Comparison of ENCODE assay signal across 8 cellular contexts in the genomic region with DNA sequence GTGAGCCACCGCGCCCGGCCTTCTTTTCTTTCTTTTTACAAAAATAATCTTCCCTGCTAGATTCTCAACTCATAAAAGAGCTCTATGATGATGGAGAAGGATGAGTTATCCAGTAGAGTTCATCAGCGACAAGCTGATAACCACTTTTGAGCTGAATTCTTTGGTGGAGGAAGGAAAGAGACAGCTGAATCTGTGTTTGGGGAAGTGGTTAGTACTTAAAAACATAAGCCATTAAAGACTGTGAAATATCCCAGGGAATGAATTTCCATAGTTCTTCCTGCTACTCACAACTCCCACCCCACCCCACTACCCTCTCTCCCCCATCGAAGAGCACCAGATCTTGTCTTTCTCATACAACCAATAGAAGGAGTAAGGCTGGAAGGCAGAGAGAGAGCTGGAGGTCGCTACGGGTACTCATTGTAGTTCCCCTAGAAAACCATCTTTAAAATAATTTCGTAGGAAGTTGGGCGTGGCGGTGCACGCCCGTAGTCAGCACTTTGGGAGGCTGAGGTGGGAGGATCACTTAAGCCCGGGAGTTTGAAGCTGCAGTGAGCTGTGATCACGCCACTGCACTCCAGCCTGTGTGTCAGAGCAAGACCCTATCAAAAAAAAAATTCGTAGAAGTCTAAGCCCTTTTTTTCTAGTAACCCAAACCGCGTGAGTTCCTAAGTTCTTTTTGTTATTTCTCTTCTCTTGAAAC. TPM values are rescaled to one million over a fixed set of nuclear protein-coding genes. Genes with fewer than 3 reads are reported as not detected.
DNase-seq lines count a peak whose midpoint lies in the region; ATAC-seq lines count a peak whose summit lies in the region.

No MANE protein-coding gene starts in this region.

- H3K9me3 ChIP-seq in CD4-positive, CD25-positive, alpha-beta regulatory T cell (ENCODE audit: control insufficient read depth in 2 of 2, low read length in 2 of 2), result no peaks in the 10 kb centered on the region
- H3K9me3 ChIP-seq in skeletal muscle tissue (ENCODE audit: control insufficient read depth in 3 of 3, low read length in 3 of 3), result no peaks in the 10 kb centered on the region

- no peaks in the 10 kb centered on the region for H3K36me3 Mint-ChIP-seq in CD4-positive, CD25-positive, alpha-beta regulatory T cell
- H3K36me3 Mint-ChIP-seq in activated CD4-positive, alpha-beta T cell treated with anti-CD3 and anti-CD28 coated beads, Interleukin-2, amount 10 ng/mL, durations not matched to agents 7 days and 5 days (ENCODE audit: low read depth), result peaks cover 37% of the 10 kb centered on the region

- peak overlapping the region; percentile 96 for H3K4me3 ChIP-seq in CD4-positive, CD25-positive, alpha-beta regulatory T cell (ENCODE audit: low read depth, low read length)
- peak overlapping the region; percentile 89 to 96 (median 94) for H3K4me3 ChIP-seq in skeletal muscle tissue (ENCODE audit: low read length in 3 of 3)

- POLR2A ChIA-PET in activated CD4-positive, alpha-beta T cell treated with anti-CD3 and anti-CD28 coated beads, Interleukin-2, amount 10 ng/mL, durations not matched to agents 7 days and 5 days (lab: Charles Lee), result interaction anchor here (0.8 to 1.5 kb wide), 3 partner anchors 10 to 59 kb away, joined by 3 to 5 read pairs (median 3); no protein-coding TSS in a partner anchor

- DNase-seq in CD4-positive, CD25-positive, alpha-beta regulatory T cell, result no peak
- peak; percentile 27 for DNase-seq in activated CD4-positive, alpha-beta T cell treated with anti-CD3 and anti-CD28 coated beads, Interleukin-2, amount 10 ng/mL, durations not matched to agents 7 days and 5 days
- DNase-seq in Right ventricle myocardium superior (peak; percentile 51), OCI-M2 (lab: John Stamatoyannopoulos, UW; ENCODE audit: unreplicated experiment) (no peak), NCI-H774 (lab: John Stamatoyannopoulos, UW) (no peak), islet precursor cell (no peak)

- no peaks in the 10 kb centered on the region for H3K36me3 ChIP-seq in CD4-positive, CD25-positive, alpha-beta regulatory T cell (ENCODE audit: control insufficient read depth, insufficient read depth, low read length)
- H3K36me3 ChIP-seq in skeletal muscle tissue (ENCODE audit: control insufficient read depth in 3 of 3, insufficient read depth in 3 of 3, low read length in 3 of 3), result no peaks in the 10 kb centered on the region

- H3K4me1 Mint-ChIP-seq in CD4-positive, CD25-positive, alpha-beta regulatory T cell, result peaks cover 0 to 27% (median 11%) of the 10 kb centered on the region in 4 donors
- peaks cover 50% of the 10 kb centered on the region for H3K4me1 Mint-ChIP-seq in activated CD4-positive, alpha-beta T cell treated with anti-CD3 and anti-CD28 coated beads, Interleukin-2, amount 10 ng/mL, durations not matched to agents 7 days and 5 days

- H3K4me3 Mint-ChIP-seq in CD4-positive, CD25-positive, alpha-beta regulatory T cell, result peak overlapping the region; percentile 89 to 97 (median 94)
- H3K4me3 Mint-ChIP-seq in activated CD4-positive, alpha-beta T cell treated with anti-CD3 and anti-CD28 coated beads, Interleukin-2, amount 10 ng/mL, durations not matched to agents 7 days and 5 days, result peak overlapping the region; percentile 99

- H3K27me3 ChIP-seq in CD4-positive, CD25-positive, alpha-beta regulatory T cell (ENCODE audit: control insufficient read depth, insufficient read depth, low read length), result no peaks in the 10 kb centered on the region
- H3K27me3 ChIP-seq in skeletal muscle tissue (ENCODE audit: control insufficient read depth in 3 of 3, insufficient read depth in 3 of 3, low read length in 3 of 3), result peaks cover 0 to 3% (median 0%) of the 10 kb centered on the region in 3 donors

- peak overlapping the region; percentile 68 to 82 (median 74) for H3K9ac ChIP-seq in skeletal muscle tissue (ENCODE audit: low read depth in 1 of 3, low read length in 3 of 3)

- peaks cover 18% of the 10 kb centered on the region for H3K4me1 ChIP-seq in CD4-positive, CD25-positive, alpha-beta regulatory T cell (ENCODE audit: control insufficient read depth, insufficient read depth, low read length, poor library complexity, severe bottlenecking)
- peaks cover 9 to 14% (median 10%) of the 10 kb centered on the region in 3 donors for H3K4me1 ChIP-seq in skeletal muscle tissue (ENCODE audit: control insufficient read depth in 3 of 3, insufficient read depth in 3 of 3, low read length in 3 of 3)

- H3K9me3 Mint-ChIP-seq in CD4-positive, CD25-positive, alpha-beta regulatory T cell, result no peaks in the 10 kb centered on the region
- no peaks in the 10 kb centered on the region for H3K9me3 Mint-ChIP-seq in activated CD4-positive, alpha-beta T cell treated with anti-CD3 and anti-CD28 coated beads, Interleukin-2, amount 10 ng/mL, durations not matched to agents 7 days and 5 days

- CTCF ChIA-PET in activated CD4-positive, alpha-beta T cell treated with anti-CD3 and anti-CD28 coated beads, Interleukin-2, amount 10 ng/mL, durations not matched to agents 7 days and 5 days (lab: Charles Lee), result interaction anchor here (0.6 to 8.0 kb wide), 24 partner anchors 9 to 169 kb away, joined by 3 to 117 read pairs (median 5); a partner anchor contains a TSS

- peak; percentile 38 to 44 for ATAC-seq in CD4-positive, CD25-positive, alpha-beta regulatory T cell (ENCODE audit: low read depth in 2 of 2)
- ATAC-seq in HG03175 (IDR thresholded peaks at IDR 0.05; ENCODE audit: unreplicated experiment) (peak; percentile 15), Right ventricle myocardium superior (ENCODE audit: poor library complexity) (peak; percentile 42)

- peak overlapping the region; percentile 79 for H3K27ac ChIP-seq in CD4-positive, CD25-positive, alpha-beta regulatory T cell (ENCODE audit: insufficient read depth, low read length, poor library complexity, severe bottlenecking)
- H3K27ac ChIP-seq in skeletal muscle tissue (ENCODE audit: low read depth, low read length), result no peak overlapping the region

- peak overlapping the region; percentile 89 to 93 (median 91) for H3K27ac Mint-ChIP-seq in CD4-positive, CD25-positive, alpha-beta regulatory T cell
- H3K27ac Mint-ChIP-seq in activated CD4-positive, alpha-beta T cell treated with anti-CD3 and anti-CD28 coated beads, Interleukin-2, amount 10 ng/mL, durations not matched to agents 7 days and 5 days, result peak overlapping the region; percentile 97

- no peaks in the 10 kb centered on the region for H3K27me3 Mint-ChIP-seq in CD4-positive, CD25-positive, alpha-beta regulatory T cell
- no peaks in the 10 kb centered on the region for H3K27me3 Mint-ChIP-seq in activated CD4-positive, alpha-beta T cell treated with anti-CD3 and anti-CD28 coated beads, Interleukin-2, amount 10 ng/mL, durations not matched to agents 7 days and 5 days

- intact Hi-C loops in Right ventricle myocardium superior (cut with DNase I), result no loop called here

RNA-seq across cellular contexts. Expression of a gene that starts 0.6 kb away (rescaled TPM):
- total RNA-seq in CD4-positive, CD25-positive, alpha-beta regulatory T cell, result 2.7 TPM
- under 1 TPM in 3 of 4 donors, not detected in 1; 0.05 to 0.24 (median 0.11) TPM for polyA plus RNA-seq in CD4-positive, CD25-positive, alpha-beta regulatory T cell
- 100 to 1,000 TPM; 107 to 125 TPM for total RNA-seq in activated CD4-positive, alpha-beta T cell treated with anti-CD3 and anti-CD28 coated beads, Interleukin-2, amount 10 ng/mL, durations not matched to agents 7 days and 5 days
- 0.81 TPM for total RNA-seq in Right ventricle myocardium superior
- 2.6 TPM for total RNA-seq in skeletal muscle tissue

RNA-seq across cellular contexts. Expression of a gene that starts 27.9 kb away (rescaled TPM):
- 506 TPM for total RNA-seq in CD4-positive, CD25-positive, alpha-beta regulatory T cell
- polyA plus RNA-seq in CD4-positive, CD25-positive, alpha-beta regulatory T cell, result 1,000 to 10,000 TPM; 1,352 to 1,800 (median 1,601) TPM
- 100 to 1,000 TPM; 305 to 335 TPM for total RNA-seq in activated CD4-positive, alpha-beta T cell treated with anti-CD3 and anti-CD28 coated beads, Interleukin-2, amount 10 ng/mL, durations not matched to agents 7 days and 5 days
- total RNA-seq in Right ventricle myocardium superior (359 TPM), skeletal muscle tissue (686 TPM)

RNA-seq across cellular contexts. Expression of a gene that starts 32.0 kb away (rescaled TPM):
- 33.9 TPM for total RNA-seq in CD4-positive, CD25-positive, alpha-beta regulatory T cell
- polyA plus RNA-seq in CD4-positive, CD25-positive, alpha-beta regulatory T cell, result 10 to 100 TPM; 85.0 to 98.1 (median 94.4) TPM
- total RNA-seq in activated CD4-positive, alpha-beta T cell treated with anti-CD3 and anti-CD28 coated beads, Interleukin-2, amount 10 ng/mL, durations not matched to agents 7 days and 5 days, result 10 to 100 TPM; 47.9 to 56.4 TPM
- total RNA-seq in Right ventricle myocardium superior, result 37.0 TPM
- total RNA-seq in skeletal muscle tissue, result 50.1 TPM

RNA-seq across cellular contexts. Expression of a gene that starts 35.5 kb away (rescaled TPM):
- total RNA-seq in CD4-positive, CD25-positive, alpha-beta regulatory T cell, result 16.8 TPM
- polyA plus RNA-seq in CD4-positive, CD25-positive, alpha-beta regulatory T cell, result 1 to 10 TPM; 1.5 to 5.1 (median 2.4) TPM
- 10 to 100 TPM; 58.3 to 59.7 TPM for total RNA-seq in activated CD4-positive, alpha-beta T cell treated with anti-CD3 and anti-CD28 coated beads, Interleukin-2, amount 10 ng/mL, durations not matched to agents 7 days and 5 days
- total RNA-seq in Right ventricle myocardium superior, result 15.4 TPM
- 12.5 TPM for total RNA-seq in skeletal muscle tissue

RNA-seq across cellular contexts. Expression of a gene that starts 54.0 kb away (rescaled TPM):
- total RNA-seq in CD4-positive, CD25-positive, alpha-beta regulatory T cell, result 36.8 TPM
- polyA plus RNA-seq in CD4-positive, CD25-positive, alpha-beta regulatory T cell, result 10 to 100 TPM; 34.0 to 45.9 (median 37.8) TPM
- 10 to 100 TPM; 59.1 to 63.0 TPM for total RNA-seq in activated CD4-positive, alpha-beta T cell treated with anti-CD3 and anti-CD28 coated beads, Interleukin-2, amount 10 ng/mL, durations not matched to agents 7 days and 5 days
- 40.9 TPM for total RNA-seq in Right ventricle myocardium superior
- total RNA-seq in skeletal muscle tissue, result 35.5 TPM

Comparison
In these comparisons a context has a peak if more than half of its experiments do, and no peak if none do; other contexts are left out.
1. DNase-seq: peak in activated CD4-positive, alpha-beta T cell treated with anti-CD3 and anti-CD28 coated beads, Interleukin-2, amount 10 ng/mL, durations not matched to agents 7 days and 5 days (single experiment) and Right ventricle myocardium superior (single experiment); none in CD4-positive, CD25-positive, alpha-beta regulatory T cell (0 of 3), OCI-M2 (single experiment), NCI-H774 (single experiment) and islet precursor cell (single experiment).
2. RNA of a gene that starts 0.6 kb away (total RNA-seq): 107 to 125 TPM in activated CD4-positive, alpha-beta T cell treated with anti-CD3 and anti-CD28 coated beads, Interleukin-2, amount 10 ng/mL, durations not matched to agents 7 days and 5 days; 2.7 TPM in CD4-positive, CD25-positive, alpha-beta regulatory T cell (single experiment), 2.6 TPM in skeletal muscle tissue (single experiment) and 0.81 TPM in Right ventricle myocardium superior (single experiment); every median in the first group is over 10 times any median in the second.
3. Peak in every context shown above with its lines, with median percentiles within 50 percentile points of each other: ATAC-seq.